In genomic region chr3:71875461-71875947, GRCh38 we compare ENCODE assay signal across 8 cellular contexts.
A peak's percentile ranks its signal among the peaks of the same experiment; 100 is the strongest.
DNase-seq lines count a peak whose midpoint lies in the region; ATAC-seq and TF ChIP-seq lines count a peak whose summit lies in the region.

No MANE protein-coding gene starts in this region.

- in situ Hi-C loops in mammary epithelial cell (cut with MboI; ENCODE audit: low sequenced_read_pairs in 2 of 2): no loop called here

- CTCF ChIA-PET in AG04449 (lab: Yijun Ruan, JAX): interaction anchor here (0.6 to 8.7 kb wide), 61 partner anchors 8 to 1210 kb away, joined by 3 to 230 read pairs (median 4); partner anchors contain the start of gene GXYLT2
- CTCF ChIA-PET in mammary epithelial cell (lab: Charles Lee; ENCODE audit: low non-redundant PET): interaction anchor here (0.6 to 1.1 kb wide), 4 partner anchors 19 to 1159 kb away, joined by 3 to 5 read pairs (median 4); no protein-coding TSS in a partner anchor

- 27% methylated on average over 4 of the region's 4 CpGs for WGBS in mammary epithelial cell (ENCODE audit: low coverage, missing lambda C conversion rate)

- H3K9me3 ChIP-seq in mammary epithelial cell (replicated peaks; ENCODE audit: insufficient read depth, low read length): no peaks in the 10 kb centered on the region

- no peaks in the 10 kb centered on the region for H3K79me2 ChIP-seq in mammary epithelial cell (ENCODE audit: insufficient read depth, low read length)

- TF ChIP-seq CTCF in AG04449 (IDR thresholded peaks at IDR 0.05; ENCODE audit: insufficient read depth, low read length, missing control alignments): peak; percentile 95
- TF ChIP-seq CTCF in mammary epithelial cell (conservative IDR thresholded peaks at IDR 0.05 in 1 of 2, IDR thresholded peaks at IDR 0.05 in 1 of 2; ENCODE audit: extremely low read depth in 1 of 2, insufficient read depth in 1 of 2, low read depth in 1 of 2, low read length in 2 of 2): peak; percentile 92 to 94

- H3K9ac ChIP-seq in mammary epithelial cell (ENCODE audit: insufficient read depth, low read length): no peak overlapping the region

- H3K4me3 ChIP-seq in AG04449 (ENCODE audit: low read depth, low read length) (no peak overlapping the region), mammary epithelial cell (replicated peaks in 1 of 3; ENCODE audit: insufficient read depth in 1 of 3, low read depth in 2 of 3, low read length in 3 of 3) (no peak overlapping the region)

- no peak overlapping the region for H3K4me2 ChIP-seq in mammary epithelial cell (ENCODE audit: insufficient read depth, low read depth, low read length)

- DNase-seq in AG04449 (ENCODE audit: low read depth, low spot score) (peak; percentile 2), NCI-H1930 (lab: John Stamatoyannopoulos, UW) (peak; percentile 1 to 39), mammary epithelial cell (peak; percentile 51), islet precursor cell (peak; percentile 97)
- DNase-seq in activated CD4-positive, CD25-positive, alpha-beta regulatory T cell (lab: John Stamatoyannopoulos, UW): peak; percentile 54 to 71 (median 60)
- peak; percentile 60 to 73 (median 69) for DNase-seq in stimulated activated CD4-positive, alpha-beta T cell treated with anti-CD3 and anti-CD28 coated beads, Interleukin-1b, Interleukin-23, amount 100 ng/mL, for 24 hours (ENCODE audit: low read depth in 4 of 4, low spot score in 1 of 4)

- no peaks in the 10 kb centered on the region for H4K20me1 ChIP-seq in mammary epithelial cell (ENCODE audit: insufficient read depth, low read length)

- ATAC-seq in GM18517 (IDR thresholded peaks at IDR 0.05; ENCODE audit: unreplicated experiment) (peak; percentile 88), HG02981 (IDR thresholded peaks at IDR 0.05; ENCODE audit: unreplicated experiment) (peak; percentile 90)

- H2AFZ ChIP-seq in mammary epithelial cell (ENCODE audit: low read depth, low read length): no peak overlapping the region

- POLR2A ChIA-PET in AG04449 (lab: Yijun Ruan, JAX): no interaction called here

- BruUV-seq in mammary epithelial cell (replicated peaks; lab: Mats Ljungman, UMichigan): no TSS peak

- H3K27ac ChIP-seq in mammary epithelial cell (ENCODE audit: insufficient read depth, low read depth, low read length): no peak overlapping the region

- H3K36me3 ChIP-seq in mammary epithelial cell (ENCODE audit: insufficient read depth, low read length): no peaks in the 10 kb centered on the region

- intact Hi-C loops in mammary epithelial cell (cut with micrococcal nuclease): loop anchor here (1.0 kb wide), 5 partner anchors 51 to 1211 kb away; no protein-coding TSS in a partner anchor

- no peaks in the 10 kb centered on the region for H3K4me1 ChIP-seq in mammary epithelial cell (ENCODE audit: insufficient read depth, low read length)

- dilution Hi-C loops in mammary epithelial cell (cut with HindIII; ENCODE audit: low sequenced_read_pairs): no loop called here

- no peaks in the 10 kb centered on the region for H3K27me3 ChIP-seq in mammary epithelial cell (ENCODE audit: insufficient read depth, low read length)

Comparison
In these comparisons a context has a peak if more than half of its experiments do, and no peak if none do; other contexts are left out.
1. DNase-seq: peak in every context shown above with its lines; median percentile 97 in islet precursor cell; 69 in stimulated activated CD4-positive, alpha-beta T cell treated with anti-CD3 and anti-CD28 coated beads, Interleukin-1b, Interleukin-23, amount 100 ng/mL, for 24 hours; 60 in activated CD4-positive, CD25-positive, alpha-beta regulatory T cell; 51 in mammary epithelial cell; 20 in NCI-H1930; 2 in AG04449.